ENCODE assay signal across 8 cellular contexts in genomic region chr4:39706334-39706733, GRCh38. TPM values are rescaled to one million over a fixed set of nuclear protein-coding genes. Genes with fewer than 3 reads are reported as not detected.
DNase-seq lines count a peak whose midpoint lies in the region; ATAC-seq and TF ChIP-seq lines count a peak whose summit lies in the region.

No MANE protein-coding gene starts in this region.

- H3K4me3 Mint-ChIP-seq in IgD-negative memory B cell: peak overlapping the region in 2 of 4 donors; percentile 5 to 73
- no peak overlapping the region for H3K4me3 Mint-ChIP-seq in natural killer cell treated with Interleukin-12 subunit alpha and Interleukin-12 subunit beta and Interleukin-15 and Interleukin-18, amount 100 ng/mL, for 72 hours

- H3K36me3 Mint-ChIP-seq in IgD-negative memory B cell: no peaks in the 10 kb centered on the region
- H3K36me3 Mint-ChIP-seq in natural killer cell treated with Interleukin-12 subunit alpha and Interleukin-12 subunit beta and Interleukin-15 and Interleukin-18, amount 100 ng/mL, for 72 hours: no peaks in the 10 kb centered on the region

- peaks cover 29 to 35% (median 35%) of the 10 kb centered on the region in 3 donors for H3K4me1 Mint-ChIP-seq in IgD-negative memory B cell
- H3K4me1 Mint-ChIP-seq in natural killer cell treated with Interleukin-12 subunit alpha and Interleukin-12 subunit beta and Interleukin-15 and Interleukin-18, amount 100 ng/mL, for 72 hours (ENCODE audit: low read depth in 2 of 2): peaks cover 24 to 27% of the 10 kb centered on the region in 2 donors

- peak overlapping the region in 2 of 3 donors; percentile 7 to 78 for H3K27ac Mint-ChIP-seq in IgD-negative memory B cell
- peak overlapping the region; percentile 36 to 68 for H3K27ac Mint-ChIP-seq in natural killer cell treated with Interleukin-12 subunit alpha and Interleukin-12 subunit beta and Interleukin-15 and Interleukin-18, amount 100 ng/mL, for 72 hours

- TF ChIP-seq CTCF in C4-2B (conservative IDR thresholded peaks at IDR 0.05): no peak

- peak overlapping the region; percentile 10; the same call in 1 of the 2 replicates for H3K27ac ChIP-seq in C4-2B

- peak; percentile 52 to 72 for DNase-seq in dermis microvascular lymphatic vessel endothelial cell (ENCODE audit: low read depth in 2 of 2)
- DNase-seq in natural killer cell treated with Interleukin-12 subunit alpha and Interleukin-12 subunit beta and Interleukin-15 and Interleukin-18, amount 100 ng/mL, for 72 hours (ENCODE audit: low spot score): no peak
- no peak for DNase-seq in occipital lobe (lab: John Stamatoyannopoulos, UW)
- no peak for DNase-seq in epidermal melanocyte (ENCODE audit: insufficient read length, low spot score)
- DNase-seq in activated CD4-positive, CD25-positive, alpha-beta regulatory T cell treated with anti-CD3 and anti-CD28 coated beads, Interleukin-2, amount 50 U/mL, for 72 hours: no peak
- DNase-seq in DMS53 (lab: John Stamatoyannopoulos, UW): no peak

- H3K27me3 Mint-ChIP-seq in IgD-negative memory B cell: no peaks in the 10 kb centered on the region
- H3K27me3 Mint-ChIP-seq in natural killer cell treated with Interleukin-12 subunit alpha and Interleukin-12 subunit beta and Interleukin-15 and Interleukin-18, amount 100 ng/mL, for 72 hours: no peaks in the 10 kb centered on the region

- peak in 1 of 2 donors; percentile 39 for ATAC-seq in natural killer cell treated with Interleukin-12 subunit alpha and Interleukin-12 subunit beta and Interleukin-15 and Interleukin-18, amount 100 ng/mL, for 72 hours

- H3K9me3 Mint-ChIP-seq in IgD-negative memory B cell: no peaks in the 10 kb centered on the region
- no peaks in the 10 kb centered on the region for H3K9me3 Mint-ChIP-seq in natural killer cell treated with Interleukin-12 subunit alpha and Interleukin-12 subunit beta and Interleukin-15 and Interleukin-18, amount 100 ng/mL, for 72 hours

RNA-seq across cellular contexts. Expression of gene UBE2K, which starts 8.4 kb away (rescaled TPM):
- 87.5 TPM for polyA plus RNA-seq in IgD-negative memory B cell
- total RNA-seq in dermis microvascular lymphatic vessel endothelial cell (13.7 and 16.2 TPM in 2 replicates), occipital lobe (93.7 TPM)
- total RNA-seq in natural killer cell treated with Interleukin-12 subunit alpha and Interleukin-12 subunit beta and Interleukin-15 and Interleukin-18, amount 100 ng/mL, for 72 hours: 10 to 100 TPM; 62.8 to 89.7 TPM

Comparison
In these comparisons a context has a peak if more than half of its experiments do, and no peak if none do; other contexts are left out.
1. DNase-seq: peak in dermis microvascular lymphatic vessel endothelial cell (2 of 2); none in natural killer cell treated with Interleukin-12 subunit alpha and Interleukin-12 subunit beta and Interleukin-15 and Interleukin-18, amount 100 ng/mL, for 72 hours (single experiment), occipital lobe (single experiment), epidermal melanocyte (single experiment), activated CD4-positive, CD25-positive, alpha-beta regulatory T cell treated with anti-CD3 and anti-CD28 coated beads, Interleukin-2, amount 50 U/mL, for 72 hours (single experiment) and DMS53 (single experiment).